Comparison of ENCODE assay signal across 8 cellular contexts in the genomic region with DNA sequence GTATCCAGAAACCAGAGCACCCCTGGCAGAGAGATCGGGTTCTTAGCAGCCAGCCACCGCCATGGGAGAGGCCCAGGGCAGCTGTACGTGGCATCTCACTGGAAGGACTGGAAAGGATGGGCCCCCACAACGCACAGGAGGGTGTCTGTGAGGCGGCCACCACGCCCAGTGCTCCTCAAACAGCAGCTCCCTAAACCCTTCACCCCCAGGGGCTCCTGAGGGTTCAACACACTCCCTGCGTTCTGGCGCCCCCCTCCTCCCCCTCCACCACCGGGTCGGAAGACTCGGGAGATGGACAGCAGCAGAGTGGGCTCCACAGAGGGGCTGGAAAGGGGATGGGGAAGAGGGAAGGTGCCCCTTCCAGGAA. TPM values are rescaled to one million over a fixed set of nuclear protein-coding genes. Genes with fewer than 3 reads are reported as not detected.
DNase-seq lines count a peak whose midpoint lies in the region; ATAC-seq, FAIRE-seq and TF ChIP-seq lines count a peak whose summit lies in the region.

No MANE protein-coding gene starts in this region.

- TF ChIP-seq RAD21 in K562 (CRISPR knock-in tag; conservative IDR thresholded peaks at IDR 0.05 in 1 of 2, IDR thresholded peaks at IDR 0.05 in 1 of 2): no peak

- H3K79me2 ChIP-seq in K562 (ENCODE audit: control insufficient read depth, insufficient read depth, low read length): peaks cover 27% of the 10 kb centered on the region

- H3K27ac Mint-ChIP-seq in mesothelial cell of epicardium: no peak overlapping the region

- H3K9me3 ChIP-seq in HUES6 (ENCODE audit: control insufficient read depth, insufficient read depth, low read depth, low read length) (no peaks in the 10 kb centered on the region), K562 (replicated peaks; ENCODE audit: control insufficient read depth, insufficient read depth, low read depth, low read length) (no peaks in the 10 kb centered on the region), small intestine (ENCODE audit: control insufficient read depth, low read depth) (no peaks in the 10 kb centered on the region)

- WGBS in K562 (ENCODE audit: insufficient coverage, low coverage, missing lambda C conversion rate): 11% methylated on average over 3 of the region's 11 CpGs
- WGBS in small intestine, 3 donors: 0 to 28% (median 19%) methylated on average over 5 to 11 of the region's 11 CpGs

- H3K27me3 Mint-ChIP-seq in mesothelial cell of epicardium (ENCODE audit: low read depth): peaks cover 6% of the 10 kb centered on the region

- POLR2A ChIA-PET in K562 (lab: Yijun Ruan, JAX): no interaction called here

- H2AFZ ChIP-seq in K562 (ENCODE audit: low read depth, low read length): 0 out of 2 replicates have a peak overlapping the region, but pooled peaks have one; percentile 4

- H3K9me3 Mint-ChIP-seq in mesothelial cell of epicardium: no peaks in the 10 kb centered on the region

- intact Hi-C loops in K562 (cut with micrococcal nuclease): no loop called here

- no peak for DNase-seq in AG10803 (ENCODE audit: low read depth)
- peak in 1 of 4 experiments; percentile 25 for DNase-seq in K562 (ENCODE audit: extremely low read depth in 1 of 4, low spot score in 3 of 4)
- DNase-seq in mesothelial cell of epicardium (ENCODE audit: low spot score in 2 of 2, unreplicated experiment in 2 of 2): no peak
- no peak for DNase-seq in small intestine
- no peak for DNase-seq in activated CD4-positive, CD25-positive, alpha-beta regulatory T cell treated with anti-CD3 and anti-CD28 coated beads, Interleukin-2, amount 50 U/mL, for 72 hours
- DNase-seq in activated naive CD4-positive, alpha-beta T cell treated with anti-CD3 and anti-CD28 coated beads, Interleukin-2, amount 50 U/mL, for 16 hours: no peak
- no peak for DNase-seq in SK-N-DZ (ENCODE audit: low spot score)

- 0 out of 2 replicates have a peak, but pooled peaks have one; percentile 8 for TF ChIP-seq POLR2A in K562 (conservative IDR thresholded peaks at IDR 0.05)

- BruUV-seq in K562 (replicated peaks; lab: Mats Ljungman, UMichigan): no TSS peak

- CTCF ChIA-PET in K562 (lab: Yijun Ruan, JAX; ENCODE audit: low intra/inter-chr PET ratio): no interaction called here

- peak overlapping the region; percentile 66 for H3K4me3 Mint-ChIP-seq in mesothelial cell of epicardium

- H3K36me3 Mint-ChIP-seq in mesothelial cell of epicardium: no peaks in the 10 kb centered on the region

- ATAC-seq in K562: peak; percentile 11

- peak overlapping the region; percentile 79 for H3K4me2 ChIP-seq in K562 (ENCODE audit: insufficient read depth, low read length)

- in situ Hi-C loops in K562 (cut with MboI): no loop called here

- H3K9ac ChIP-seq in HUES6 (ENCODE audit: low read length): no peak overlapping the region
- peak overlapping the region; percentile 72 to 95 for H3K9ac ChIP-seq in K562 (ENCODE audit: insufficient read depth in 1 of 2, low read depth in 2 of 2, low read length in 2 of 2)

- H3K4me3 ChIP-seq in AG10803 (ENCODE audit: low read length) (peak overlapping the region; percentile 76), HUES6 (ENCODE audit: low read depth, low read length) (peak overlapping the region; percentile 77), K562 (peak overlapping the region; percentile 64), small intestine (ENCODE audit: low read depth in 1 of 2, low read length in 2 of 2) (no peak overlapping the region)

- TF ChIP-seq EP300 in K562 (IDR thresholded peaks at IDR 0.05; ENCODE audit: low read length): no peak

- FAIRE-seq in K562 (lab: Jason Lieb, UNC) (no peak), small intestine (lab: Jason Lieb, UNC) (no peak)

- H3K27me3 ChIP-seq in HUES6 (ENCODE audit: control insufficient read depth, insufficient read depth, low read length): peaks cover 46% of the 10 kb centered on the region
- no peaks in the 10 kb centered on the region for H3K27me3 ChIP-seq in K562 (ENCODE audit: control insufficient read depth in 2 of 2, insufficient read depth in 2 of 2, low read length in 2 of 2)
- H3K27me3 ChIP-seq in small intestine (ENCODE audit: control insufficient read depth in 2 of 2, insufficient read depth in 2 of 2, low read length in 2 of 2): peaks cover 4 to 9% of the 10 kb centered on the region in 2 donors

- H3K9me1 ChIP-seq in K562 (ENCODE audit: control insufficient read depth, insufficient read depth, low read length): no peaks in the 10 kb centered on the region

- H3K36me3 ChIP-seq in HUES6 (ENCODE audit: control insufficient read depth, insufficient read depth, low read length) (peaks cover 10% of the 10 kb centered on the region; the same call in 1 of the 2 replicates), K562 (ENCODE audit: control insufficient read depth, insufficient read depth, low read length) (peaks cover 38% of the 10 kb centered on the region; the same call in 1 of the 3 replicates), small intestine (ENCODE audit: control insufficient read depth in 2 of 2, insufficient read depth in 2 of 2, low read length in 2 of 2) (no peaks in the 10 kb centered on the region)

- no peak overlapping the region for H3K27ac ChIP-seq in HUES6 (ENCODE audit: low read depth, low read length)
- H3K27ac ChIP-seq in K562 (ENCODE audit: extremely low read depth, low read depth, low read length): peak overlapping the region; percentile 76
- H3K27ac ChIP-seq in small intestine (ENCODE audit: low read depth in 1 of 2, low read length in 1 of 2): no peak overlapping the region

- H4K20me1 ChIP-seq in K562 (replicated peaks; ENCODE audit: control insufficient read depth, insufficient read depth, low read length): no peaks in the 10 kb centered on the region

- TF ChIP-seq CTCF in AG10803 (conservative IDR thresholded peaks at IDR 0.05; ENCODE audit: low read length) (no peak), K562 (IDR thresholded peaks at IDR 0.05 in 2 of 3, conservative IDR thresholded peaks at IDR 0.05 in 1 of 3; ENCODE audit: insufficient read depth in 2 of 3, low read depth in 1 of 3, low read length in 3 of 3) (no peak), mesothelial cell of epicardium (IDR thresholded peaks at IDR 0.05; ENCODE audit: unreplicated experiment) (no peak)

- H3K4me1 Mint-ChIP-seq in mesothelial cell of epicardium: peaks cover 8% of the 10 kb centered on the region

- H3K4me1 ChIP-seq in HUES6 (ENCODE audit: control insufficient read depth, insufficient read depth, low read length) (peaks cover 14% of the 10 kb centered on the region), K562 (replicated peaks in 1 of 2; ENCODE audit: control insufficient read depth in 2 of 2, insufficient read depth in 2 of 2, low read length in 2 of 2) (peaks cover 15 to 90% of the 10 kb centered on the region in 2 experiments; a peak in 4 of 5 replicates), small intestine (ENCODE audit: control insufficient read depth in 2 of 2, insufficient read depth in 1 of 2, low read depth in 1 of 2, low read length in 1 of 2) (no peaks in the 10 kb centered on the region)

RNA-seq across cellular contexts. Expression of a gene that starts 1.1 kb away (rescaled TPM):
- total RNA-seq in K562 (2011; cell fraction: chromatin; rRNA removed; ENCODE audit: low replicate concordance): 112 and 304 TPM in 2 replicates
- 207 and 279 TPM in 2 replicates for total RNA-seq in K562 (2011; cell fraction: nucleolus; rRNA removed)
- total RNA-seq in K562 (2011; cell fraction: nucleoplasm; rRNA removed): 136 and 144 TPM in 2 replicates
- total RNA-seq in K562 (2014; rRNA removed) (45.2 and 45.5 TPM in 2 replicates), K562 (2014; rRNA removed; fragmentation: Illumina TruSeq; extraction: Trizol) (5.7 and 11.1 TPM in 2 replicates), K562 (2015; rRNA removed; fragmentation: Illumina TruSeq; extraction: Trizol) (32.9 and 33.8 TPM in 2 replicates), K562 (2021) (68.4 and 69.1 TPM in 2 replicates), mesothelial cell of epicardium (55.6 to 63.3 TPM (median 57.2 TPM) in 3 replicates)
- polyA plus RNA-seq in K562 (2011; rRNA removed) (30.6 and 45.2 TPM in 2 replicates), K562 (2014; fragmentation: Illumina TruSeq; extraction: Trizol) (32.8 and 35.5 TPM in 2 replicates), K562 (2014; fragmentation: Nextera tagmentation; extraction: Ambion mirVana) (1 to 10 TPM in 1 of 2 experiments, under 1 TPM in 1; 0.79 to 4.0 TPM), K562 (2014; rRNA removed) (69.4 and 71.5 TPM in 2 replicates), small intestine (1 to 10 TPM in 2 of 3 donors, under 1 TPM in 1; 0.45 to 7.1 (median 3.5) TPM)
- 35.5 and 49.4 TPM in 2 replicates for polyA plus RNA-seq in K562 (2011; cell fraction: cytosol; rRNA removed)
- polyA plus RNA-seq in K562 (2011; cell fraction: nucleus; rRNA removed): 285 and 430 TPM in 2 replicates
- 38.8 and 60.9 TPM in 2 replicates for polyA plus RNA-seq in K562 (2012)
- polyA minus RNA-seq in K562 (2011; rRNA and poly(A)+ RNA removed): 12.0 and 15.0 TPM in 2 replicates
- 18.3 and 22.3 TPM in 2 replicates for polyA minus RNA-seq in K562 (2011; cell fraction: cytosol; rRNA and poly(A)+ RNA removed)
- 61.0 and 65.0 TPM in 2 replicates for polyA minus RNA-seq in K562 (2011; cell fraction: nucleus; rRNA and poly(A)+ RNA removed)
- polyA plus RNA-seq in SK-N-DZ (2014; cell fraction: cytosol; rRNA removed): 84.1 and 85.6 TPM in 2 replicates
- 421 and 514 TPM in 2 replicates for polyA plus RNA-seq in SK-N-DZ (2014; cell fraction: nucleus; rRNA removed)

RNA-seq across cellular contexts. Expression of a gene that starts 9.4 kb away (rescaled TPM):
- 57.0 and 254 TPM in 2 replicates for total RNA-seq in K562 (2011; cell fraction: chromatin; rRNA removed; ENCODE audit: low replicate concordance)
- 188 and 225 TPM in 2 replicates for total RNA-seq in K562 (2011; cell fraction: nucleolus; rRNA removed)
- 102 and 109 TPM in 2 replicates for total RNA-seq in K562 (2011; cell fraction: nucleoplasm; rRNA removed)
- total RNA-seq in K562 (2014; rRNA removed) (16.4 and 21.4 TPM in 2 replicates), K562 (2014; rRNA removed; fragmentation: Illumina TruSeq; extraction: Trizol) (1.2 and 2.1 TPM in 2 replicates), K562 (2015; rRNA removed; fragmentation: Illumina TruSeq; extraction: Trizol) (7.0 and 10.9 TPM in 2 replicates), K562 (2021) (37.3 and 44.2 TPM in 2 replicates), mesothelial cell of epicardium (77.6 to 81.3 TPM (median 79.5 TPM) in 3 replicates)
- polyA plus RNA-seq in K562 (2011; rRNA removed) (6.5 and 18.6 TPM in 2 replicates), K562 (2014; fragmentation: Illumina TruSeq; extraction: Trizol) (6.3 and 14.4 TPM in 2 replicates), K562 (2014; fragmentation: Nextera tagmentation; extraction: Ambion mirVana) (under 1 TPM; 0.10 to 0.23 TPM), K562 (2014; rRNA removed) (29.0 and 35.7 TPM in 2 replicates), small intestine (10 to 100 TPM; 15.9 to 27.6 (median 27.5) TPM)
- 4.8 and 5.9 TPM in 2 replicates for polyA plus RNA-seq in K562 (2011; cell fraction: cytosol; rRNA removed)
- polyA plus RNA-seq in K562 (2011; cell fraction: nucleus; rRNA removed): 164 and 214 TPM in 2 replicates
- polyA plus RNA-seq in K562 (2012): 34.6 and 75.5 TPM in 2 replicates
- polyA minus RNA-seq in K562 (2011; rRNA and poly(A)+ RNA removed): 4.3 and 5.1 TPM in 2 replicates
- 6.0 and 17.9 TPM in 2 replicates for polyA minus RNA-seq in K562 (2011; cell fraction: cytosol; rRNA and poly(A)+ RNA removed)
- polyA minus RNA-seq in K562 (2011; cell fraction: nucleus; rRNA and poly(A)+ RNA removed): 43.8 and 48.3 TPM in 2 replicates
- polyA plus RNA-seq in SK-N-DZ (2014; cell fraction: cytosol; rRNA removed): 14.2 and 18.3 TPM in 2 replicates
- 244 and 259 TPM in 2 replicates for polyA plus RNA-seq in SK-N-DZ (2014; cell fraction: nucleus; rRNA removed)

RNA-seq across cellular contexts. Expression of a gene that starts 9.8 kb away (rescaled TPM):
- 6.0 and 15.3 TPM in 2 replicates for total RNA-seq in K562 (2011; cell fraction: chromatin; rRNA removed; ENCODE audit: low replicate concordance)
- total RNA-seq in K562 (2011; cell fraction: nucleolus; rRNA removed): 11.8 and 12.5 TPM in 2 replicates
- total RNA-seq in K562 (2011; cell fraction: nucleoplasm; rRNA removed): 6.0 and 6.7 TPM in 2 replicates
- total RNA-seq in K562 (2014; rRNA removed) (9.6 and 9.8 TPM in 2 replicates), K562 (2014; rRNA removed; fragmentation: Illumina TruSeq; extraction: Trizol) (1.9 and 2.5 TPM in 2 replicates), K562 (2015; rRNA removed; fragmentation: Illumina TruSeq; extraction: Trizol) (5.3 and 5.8 TPM in 2 replicates), K562 (2021) (12.8 and 14.6 TPM in 2 replicates), mesothelial cell of epicardium (5.9 to 8.4 TPM (median 8.3 TPM) in 3 replicates)
- polyA plus RNA-seq in K562 (2011; rRNA removed) (5.1 and 7.0 TPM in 2 replicates), K562 (2014; fragmentation: Illumina TruSeq; extraction: Trizol) (5.7 and 7.0 TPM in 2 replicates), K562 (2014; fragmentation: Nextera tagmentation; extraction: Ambion mirVana) (under 1 TPM; 0.06 to 0.10 TPM), K562 (2014; rRNA removed) (10.6 and 11.5 TPM in 2 replicates), small intestine (1 to 10 TPM in 2 of 3 donors, not detected in 1; 2.4 to 7.9 TPM)
- 5.6 and 12.8 TPM in 2 replicates for polyA plus RNA-seq in K562 (2011; cell fraction: cytosol; rRNA removed)
- polyA plus RNA-seq in K562 (2011; cell fraction: nucleus; rRNA removed): 39.5 and 60.0 TPM in 2 replicates
- polyA plus RNA-seq in K562 (2012): 9.9 and 19.7 TPM in 2 replicates
- polyA minus RNA-seq in K562 (2011; rRNA and poly(A)+ RNA removed): 1.4 and 3.6 TPM in 2 replicates
- 5.2 and 6.5 TPM in 2 replicates for polyA minus RNA-seq in K562 (2011; cell fraction: cytosol; rRNA and poly(A)+ RNA removed)
- polyA minus RNA-seq in K562 (2011; cell fraction: nucleus; rRNA and poly(A)+ RNA removed): 6.1 and 6.3 TPM in 2 replicates
- polyA plus RNA-seq in SK-N-DZ (2014; cell fraction: cytosol; rRNA removed): 12.7 and 14.7 TPM in 2 replicates
- 144 and 172 TPM in 2 replicates for polyA plus RNA-seq in SK-N-DZ (2014; cell fraction: nucleus; rRNA removed)

RNA-seq across cellular contexts. Expression of a gene that starts 15.6 kb away (rescaled TPM):
- total RNA-seq in K562 (2011; cell fraction: chromatin; rRNA removed; ENCODE audit: low replicate concordance): 86.7 and 211 TPM in 2 replicates
- 112 and 120 TPM in 2 replicates for total RNA-seq in K562 (2011; cell fraction: nucleolus; rRNA removed)
- total RNA-seq in K562 (2011; cell fraction: nucleoplasm; rRNA removed): 93.7 and 97.5 TPM in 2 replicates
- total RNA-seq in K562 (2014; rRNA removed) (23.2 and 25.1 TPM in 2 replicates), K562 (2014; rRNA removed; fragmentation: Illumina TruSeq; extraction: Trizol) (4.1 and 6.0 TPM in 2 replicates), K562 (2015; rRNA removed; fragmentation: Illumina TruSeq; extraction: Trizol) (9.7 and 10.3 TPM in 2 replicates), K562 (2021) (31.1 and 33.0 TPM in 2 replicates), mesothelial cell of epicardium (64.1 to 65.9 TPM (median 65.3 TPM) in 3 replicates)
- polyA plus RNA-seq in K562 (2011; rRNA removed) (10.1 and 17.7 TPM in 2 replicates), K562 (2014; fragmentation: Illumina TruSeq; extraction: Trizol) (9.3 and 15.1 TPM in 2 replicates), K562 (2014; fragmentation: Nextera tagmentation; extraction: Ambion mirVana) (1 to 10 TPM in 1 of 2 experiments, under 1 TPM in 1; 0.76 to 1.2 TPM), K562 (2014; rRNA removed) (26.8 and 29.9 TPM in 2 replicates), small intestine (10 to 100 TPM; 23.0 to 55.5 (median 44.6) TPM)
- 9.3 and 11.7 TPM in 2 replicates for polyA plus RNA-seq in K562 (2011; cell fraction: cytosol; rRNA removed)
- 166 and 249 TPM in 2 replicates for polyA plus RNA-seq in K562 (2011; cell fraction: nucleus; rRNA removed)
- 20.0 and 26.5 TPM in 2 replicates for polyA plus RNA-seq in K562 (2012)
- 6.7 and 8.2 TPM in 2 replicates for polyA minus RNA-seq in K562 (2011; rRNA and poly(A)+ RNA removed)
- 13.2 and 14.6 TPM in 2 replicates for polyA minus RNA-seq in K562 (2011; cell fraction: cytosol; rRNA and poly(A)+ RNA removed)
- 31.4 and 35.8 TPM in 2 replicates for polyA minus RNA-seq in K562 (2011; cell fraction: nucleus; rRNA and poly(A)+ RNA removed)
- polyA plus RNA-seq in SK-N-DZ (2014; cell fraction: cytosol; rRNA removed): 21.2 and 23.3 TPM in 2 replicates
- polyA plus RNA-seq in SK-N-DZ (2014; cell fraction: nucleus; rRNA removed): 225 and 301 TPM in 2 replicates

RNA-seq across cellular contexts. Expression of a gene that starts 47.0 kb away (rescaled TPM):
- 72.8 and 193 TPM in 2 replicates for total RNA-seq in K562 (2011; cell fraction: chromatin; rRNA removed; ENCODE audit: low replicate concordance)
- total RNA-seq in K562 (2011; cell fraction: nucleolus; rRNA removed): 120 and 131 TPM in 2 replicates
- total RNA-seq in K562 (2011; cell fraction: nucleoplasm; rRNA removed): 71.3 and 73.4 TPM in 2 replicates
- total RNA-seq in K562 (2014; rRNA removed) (16.9 and 22.7 TPM in 2 replicates), K562 (2014; rRNA removed; fragmentation: Illumina TruSeq; extraction: Trizol) (3.2 and 4.8 TPM in 2 replicates), K562 (2015; rRNA removed; fragmentation: Illumina TruSeq; extraction: Trizol) (9.9 and 11.3 TPM in 2 replicates), K562 (2021) (45.1 and 48.0 TPM in 2 replicates), mesothelial cell of epicardium (467 to 493 TPM (median 468 TPM) in 3 replicates)
- polyA plus RNA-seq in K562 (2011; rRNA removed) (17.4 and 26.1 TPM in 2 replicates), K562 (2014; fragmentation: Illumina TruSeq; extraction: Trizol) (13.6 and 22.0 TPM in 2 replicates), K562 (2014; fragmentation: Nextera tagmentation; extraction: Ambion mirVana) (under 1 TPM; 0.15 to 0.81 TPM), K562 (2014; rRNA removed) (20.7 and 24.6 TPM in 2 replicates), small intestine (100 to 1,000 TPM in 2 of 3 donors, 10 to 100 TPM in 1; 80.2 to 179 (median 110) TPM)
- 21.9 and 41.4 TPM in 2 replicates for polyA plus RNA-seq in K562 (2011; cell fraction: cytosol; rRNA removed)
- polyA plus RNA-seq in K562 (2011; cell fraction: nucleus; rRNA removed): 101 and 150 TPM in 2 replicates
- polyA plus RNA-seq in K562 (2012): 30.4 and 43.6 TPM in 2 replicates
- 14.1 and 21.8 TPM in 2 replicates for polyA minus RNA-seq in K562 (2011; rRNA and poly(A)+ RNA removed)
- 37.2 and 59.9 TPM in 2 replicates for polyA minus RNA-seq in K562 (2011; cell fraction: cytosol; rRNA and poly(A)+ RNA removed)
- 30.4 and 32.4 TPM in 2 replicates for polyA minus RNA-seq in K562 (2011; cell fraction: nucleus; rRNA and poly(A)+ RNA removed)
- polyA plus RNA-seq in SK-N-DZ (2014; cell fraction: cytosol; rRNA removed): 60.4 and 75.0 TPM in 2 replicates
- polyA plus RNA-seq in SK-N-DZ (2014; cell fraction: nucleus; rRNA removed): 183 and 241 TPM in 2 replicates

Comparison
In these comparisons a context has a peak if more than half of its experiments do, and no peak if none do; other contexts are left out.
1. H3K4me3 ChIP-seq: peak in AG10803 (single experiment), HUES6 (single experiment) and K562 (single experiment); none in small intestine (0 of 2).